In genomic region chr22:50014655-50015401, GRCh38 we compare ENCODE assay signal across 2 cellular contexts.
TF ChIP-seq lines count a peak whose summit lies in the region.

No MANE protein-coding gene starts in this region.

TF ChIP-seq in IMR-90, 13 proteins besides CTCF, POLR2A, EP300 and RAD21:
- no peak for TF ChIP-seq ELK1 (IDR thresholded peaks at IDR 0.05; ENCODE audit: borderline replicate concordance, low read depth, low read length)
- TF ChIP-seq RFX5 (IDR thresholded peaks at IDR 0.05; ENCODE audit: low read depth, low read length): no peak
- TF ChIP-seq CHD1 (IDR thresholded peaks at IDR 0.05; ENCODE audit: low read depth, low read length): no peak
- no peak for TF ChIP-seq RCOR1 (IDR thresholded peaks at IDR 0.05; ENCODE audit: insufficient replicate concordance, low read length)
- no peak for TF ChIP-seq MAZ (IDR thresholded peaks at IDR 0.05; ENCODE audit: borderline replicate concordance, low read depth, low read length)
- TF ChIP-seq MAFK (IDR thresholded peaks at IDR 0.05; ENCODE audit: low read depth, low read length): no peak
- TF ChIP-seq NFE2L2 (IDR thresholded peaks at IDR 0.05; ENCODE audit: low read depth, low read length): no peak
- TF ChIP-seq BHLHE40 (IDR thresholded peaks at IDR 0.05; ENCODE audit: low read depth, low read length): no peak

TF ChIP-seq in endothelial cell of umbilical vein, 7 proteins besides CTCF, POLR2A, EP300 and RAD21:
- TF ChIP-seq FOS (IDR thresholded peaks at IDR 0.05; ENCODE audit: borderline replicate concordance, insufficient read depth, low read length): no peak
- no peak for TF ChIP-seq POLR2AphosphoS5 (IDR thresholded peaks at IDR 0.05; ENCODE audit: insufficient read depth, low read depth, low read length)
- TF ChIP-seq MYC (IDR thresholded peaks at IDR 0.05; ENCODE audit: low read depth, low read length): no peak
- peak; percentile 94 for TF ChIP-seq EZH2 (IDR thresholded peaks at IDR 0.05; ENCODE audit: borderline replicate concordance, low read depth, low read length, severe bottlenecking)
